ENCODE assay signal across 10 cellular contexts in the genomic region with DNA sequence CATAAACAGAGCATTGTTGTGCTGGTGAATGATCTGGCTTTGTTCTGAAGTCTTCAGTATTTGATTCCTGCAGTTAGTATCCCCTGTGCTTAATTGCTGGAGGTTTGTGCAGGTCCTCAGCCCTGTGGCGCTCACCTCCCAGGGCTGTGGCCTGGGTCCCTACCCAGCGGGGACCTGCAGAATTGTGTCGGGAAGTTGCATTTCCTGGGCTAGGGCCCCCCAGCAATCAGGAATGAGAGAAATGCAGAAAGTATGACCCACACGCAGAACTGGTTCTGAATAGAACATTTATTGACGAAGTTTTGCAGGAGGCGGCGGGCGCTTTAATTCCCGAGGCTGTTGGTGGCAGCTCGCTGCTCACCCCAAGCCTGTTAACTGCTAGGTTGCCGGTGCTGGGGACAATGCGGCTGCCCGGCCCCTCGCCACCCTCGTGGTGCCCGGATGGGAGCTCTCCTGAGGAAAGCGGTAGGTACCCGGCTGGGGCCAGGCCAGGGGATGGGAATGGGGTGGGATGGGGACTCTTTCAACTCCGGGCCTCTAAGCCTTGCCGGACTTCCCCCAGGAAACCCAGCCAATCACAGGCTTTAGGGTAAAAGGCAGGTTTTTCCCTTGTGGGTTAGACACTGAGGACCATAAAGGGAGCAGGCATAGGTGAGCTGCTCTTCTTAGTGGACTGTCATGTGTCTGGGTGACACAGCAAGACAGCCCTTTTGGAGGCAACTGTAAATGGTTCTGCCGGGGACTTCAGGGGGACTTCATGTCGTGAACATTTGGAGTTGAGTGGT. TPM values are rescaled to one million over a fixed set of nuclear protein-coding genes. Genes with fewer than 3 reads are reported as not detected.
DNase-seq lines count a peak whose midpoint lies in the region; TF ChIP-seq lines count a peak whose summit lies in the region.
"Had no signal": no experiment of that assay in that cellular context is flagged by ENCODE, and none has a peak within 500 bp of the region (broad histone marks: within the 10 kb centered on the region; RNA-seq: fewer than 3 reads in every experiment).

No MANE protein-coding gene starts in this region.

- H3K79me1 ChIP-seq in trophoblast cell (ENCODE audit: low read length), result peaks cover 23% of the 10 kb centered on the region

- peak overlapping the region; percentile 35 for H3K14ac ChIP-seq in trophoblast cell (ENCODE audit: low read length)

- peak overlapping the region in 4 of 7 donors; percentile 18 to 92 (median 66) for H3K27ac Mint-ChIP-seq in CD14-positive monocyte
- no peak overlapping the region for H3K27ac Mint-ChIP-seq in activated CD4-positive, alpha-beta T cell treated with anti-CD3 and anti-CD28 coated beads, Interleukin-2, amount 10 ng/mL, durations not matched to agents 24 days and 14 days

- peaks cover 0 to 3% (median 2%) of the 10 kb centered on the region in 3 donors for H3K27me3 Mint-ChIP-seq in CD14-positive monocyte (ENCODE audit: low read depth in 3 of 3)
- H3K27me3 Mint-ChIP-seq in activated CD4-positive, alpha-beta T cell treated with anti-CD3 and anti-CD28 coated beads, Interleukin-2, amount 10 ng/mL, durations not matched to agents 24 days and 14 days, result peaks cover 19% of the 10 kb centered on the region

- peaks cover 35% of the 10 kb centered on the region for H3K79me2 ChIP-seq in trophoblast cell (ENCODE audit: control insufficient read depth, insufficient read depth, low read length, poor library complexity)

- H3K4me1 Mint-ChIP-seq in CD14-positive monocyte, result peaks cover 64% of the 10 kb centered on the region
- H3K4me1 Mint-ChIP-seq in activated CD4-positive, alpha-beta T cell treated with anti-CD3 and anti-CD28 coated beads, Interleukin-2, amount 10 ng/mL, durations not matched to agents 24 days and 14 days, result peaks cover 46% of the 10 kb centered on the region

- no peak overlapping the region for H3K4me3 Mint-ChIP-seq in CD14-positive monocyte
- H3K4me3 Mint-ChIP-seq in activated CD4-positive, alpha-beta T cell treated with anti-CD3 and anti-CD28 coated beads, Interleukin-2, amount 10 ng/mL, durations not matched to agents 24 days and 14 days, result no peak overlapping the region

- peaks cover 53 to 62% of the 10 kb centered on the region in 2 experiments for H3K4me1 ChIP-seq in trophoblast cell (ENCODE audit: control insufficient read depth in 1 of 2, insufficient read depth in 2 of 2, low read length in 2 of 2)

- H4K91ac ChIP-seq in trophoblast cell (ENCODE audit: low read depth, low read length), result peak overlapping the region; percentile 87

- peak overlapping the region; percentile 55 for H4K8ac ChIP-seq in trophoblast cell (ENCODE audit: low read depth, low read length)

- in situ Hi-C loops in astrocyte of the cerebellum (cut with HindIII; ENCODE audit: low sequenced_read_pairs), result no loop called here

- H3K4me2 ChIP-seq in trophoblast cell (ENCODE audit: low read length), result peak overlapping the region; percentile 48

- intact Hi-C loops in CD14-positive monocyte (cut with micrococcal nuclease), result no loop called here
- intact Hi-C loops in activated CD4-positive, alpha-beta T cell treated with anti-CD3 and anti-CD28 coated beads, Interleukin-2, amount 10 ng/mL, durations not matched to agents 24 days and 14 days (cut with micrococcal nuclease), result no loop called here

- H3K9me3 Mint-ChIP-seq in CD14-positive monocyte, result peaks cover 0 to 4% (median 2%) of the 10 kb centered on the region in 7 donors
- peaks cover 17% of the 10 kb centered on the region for H3K9me3 Mint-ChIP-seq in activated CD4-positive, alpha-beta T cell treated with anti-CD3 and anti-CD28 coated beads, Interleukin-2, amount 10 ng/mL, durations not matched to agents 24 days and 14 days

- H2BK12ac ChIP-seq in trophoblast cell (ENCODE audit: low read length), result peak overlapping the region; percentile 51

- H3K36me3 ChIP-seq in trophoblast cell (ENCODE audit: control insufficient read depth in 1 of 2, insufficient read depth in 2 of 2, low read length in 2 of 2), result peaks cover 6 to 9% of the 10 kb centered on the region in 2 experiments
- H3K36me3 ChIP-seq: WERI-Rb-1 had no signal

- H3K23ac ChIP-seq in trophoblast cell (ENCODE audit: low read length), result no peak overlapping the region

- H3K27ac ChIP-seq in trophoblast cell (ENCODE audit: low read depth, low read length), result peak overlapping the region; percentile 83
- H3K27ac ChIP-seq: WERI-Rb-1 had no signal

- no peak for TF ChIP-seq CTCF in CD14-positive monocyte (IDR thresholded peaks at IDR 0.05)
- TF ChIP-seq CTCF in astrocyte of the cerebellum (IDR thresholded peaks at IDR 0.05; ENCODE audit: low read depth, low read length, missing control alignments), result no peak

- H2AK5ac ChIP-seq in trophoblast cell (ENCODE audit: low read length), result peak overlapping the region; percentile 42

- peaks cover 25 to 52% of the 10 kb centered on the region in 2 donors for H3K36me3 Mint-ChIP-seq in CD14-positive monocyte
- peaks cover 24% of the 10 kb centered on the region for H3K36me3 Mint-ChIP-seq in activated CD4-positive, alpha-beta T cell treated with anti-CD3 and anti-CD28 coated beads, Interleukin-2, amount 10 ng/mL, durations not matched to agents 24 days and 14 days (ENCODE audit: low read depth)

- H4K12ac ChIP-seq in trophoblast cell (ENCODE audit: low read depth, low read length), result peak overlapping the region; percentile 25

- no peak overlapping the region for H2AFZ ChIP-seq in trophoblast cell (ENCODE audit: insufficient read depth, low read length, poor library complexity)

- peak overlapping the region; percentile 71 for H2BK5ac ChIP-seq in trophoblast cell (ENCODE audit: low read depth, low read length, poor library complexity)

- H3K9ac ChIP-seq in trophoblast cell (ENCODE audit: low read length), result peak overlapping the region; percentile 26

- H3K27me3 ChIP-seq in trophoblast cell (ENCODE audit: insufficient read depth, low read length), result no peaks in the 10 kb centered on the region
- H3K27me3 ChIP-seq: MG63 had no signal

- WGBS in trophoblast cell (ENCODE audit: extremely low coverage, insufficient coverage, insufficient read length), result no CpG with 5 or more reads among the region's 22 CpGs

- H3K9me3 ChIP-seq in trophoblast cell (ENCODE audit: insufficient read depth, low read depth, low read length), result no peaks in the 10 kb centered on the region

- H3K18ac ChIP-seq in trophoblast cell (ENCODE audit: low read length), result peak overlapping the region; percentile 68

- H3K4me3 ChIP-seq in astrocyte of the cerebellum (ENCODE audit: low read depth, low read length) (peak overlapping the region; percentile 9), trophoblast cell (ENCODE audit: low read depth, low read length) (no peak overlapping the region)
- H3K4me3 ChIP-seq: MG63 had no signal

- DNase-seq in CD14-positive monocyte (ENCODE audit: low spot score) (no peak), astrocyte of the cerebellum (ENCODE audit: low read depth) (no peak), hypothalamus (lab: John Stamatoyannopoulos, UW) (peak in 35 of 51 donors; percentile 22 to 89 (median 48)), trophoblast cell (peak in 1 of 2 donors; percentile 25), NCI-H2196 treated with DMSO at 0.1 percent for 48 hours (lab: John Stamatoyannopoulos, UW; ENCODE audit: unreplicated experiment) (no peak), NCI-H2171 treated with DMSO at 0.1 percent for 48 hours (lab: John Stamatoyannopoulos, UW) (no peak)
- no peak for DNase-seq in activated CD4-positive, CD25-positive, alpha-beta regulatory T cell treated with anti-CD3 and anti-CD28 coated beads, Interleukin-2, amount 50 U/mL, for 72 hours
- DNase-seq in activated CD4-positive, alpha-beta T cell treated with anti-CD3 and anti-CD28 coated beads, Interleukin-2, amount 10 ng/mL, durations not matched to agents 24 days and 14 days, result no peak
- DNase-seq: MG63, WERI-Rb-1 had no signal

- H2BK120ac ChIP-seq in trophoblast cell (ENCODE audit: insufficient read depth, low read length, poor library complexity), result peak overlapping the region; percentile 72

- peak overlapping the region; percentile 66 for H3K4ac ChIP-seq in trophoblast cell (ENCODE audit: low read depth, low read length)

RNA-seq across cellular contexts. Expression of a gene that starts 11.6 kb away (rescaled TPM):
- 10 to 100 TPM in 1 of 2 donors, 1 to 10 TPM in 1; 6.3 to 21.6 TPM for polyA plus RNA-seq in CD14-positive monocyte
- polyA plus RNA-seq in trophoblast cell (2013), result 54.5 and 57.2 TPM in 2 replicates
- total RNA-seq in activated CD4-positive, alpha-beta T cell treated with anti-CD3 and anti-CD28 coated beads, Interleukin-2, amount 10 ng/mL, durations not matched to agents 24 days and 14 days, result 3.0 and 3.1 TPM in 2 replicates

Comparison
In these comparisons a context has a peak if more than half of its experiments do, and no peak if none do; other contexts are left out.
1. DNase-seq: peak in hypothalamus (35 of 51); none in CD14-positive monocyte (single experiment), astrocyte of the cerebellum (single experiment), activated CD4-positive, CD25-positive, alpha-beta regulatory T cell treated with anti-CD3 and anti-CD28 coated beads, Interleukin-2, amount 50 U/mL, for 72 hours (single experiment), NCI-H2196 treated with DMSO at 0.1 percent for 48 hours (single experiment), NCI-H2171 treated with DMSO at 0.1 percent for 48 hours (single experiment) and activated CD4-positive, alpha-beta T cell treated with anti-CD3 and anti-CD28 coated beads, Interleukin-2, amount 10 ng/mL, durations not matched to agents 24 days and 14 days (single experiment).